In genomic region chr1:15304708-15305326, GRCh38 we compare ENCODE assay signal across 8 cellular contexts. TPM values are rescaled to one million over a fixed set of nuclear protein-coding genes. Genes with fewer than 3 reads are reported as not detected.
DNase-seq lines count a peak whose midpoint lies in the region; ATAC-seq and TF ChIP-seq lines count a peak whose summit lies in the region.

No MANE protein-coding gene starts in this region.

- H3K36me3 Mint-ChIP-seq in CD8-positive, alpha-beta T cell, result no peaks in the 10 kb centered on the region

- no peaks in the 10 kb centered on the region for H3K27me3 ChIP-seq in CD8-positive, alpha-beta T cell (ENCODE audit: insufficient read depth, low read length)
- H3K27me3 ChIP-seq in heart left ventricle, result no peaks in the 10 kb centered on the region

- no peak overlapping the region for H3K27ac Mint-ChIP-seq in CD8-positive, alpha-beta T cell

- peaks cover 2% of the 10 kb centered on the region for H3K27me3 Mint-ChIP-seq in CD8-positive, alpha-beta T cell (ENCODE audit: low read depth)

- peak; percentile 93 for TF ChIP-seq CTCF in CD8-positive, alpha-beta T cell (IDR thresholded peaks at IDR 0.05)
- TF ChIP-seq CTCF in RWPE1 (conservative IDR thresholded peaks at IDR 0.05; ENCODE audit: low read depth) (peak; percentile 93), heart left ventricle (IDR thresholded peaks at IDR 0.05) (peak; percentile 72 to 91 (median 83))

- H3K36me3 ChIP-seq in CD8-positive, alpha-beta T cell (ENCODE audit: insufficient read depth, low read length), result no peaks in the 10 kb centered on the region
- H3K36me3 ChIP-seq in heart left ventricle, result no peaks in the 10 kb centered on the region

- CTCF ChIA-PET in CD8-positive, alpha-beta T cell (lab: Charles Lee), result interaction anchor here (0.7 to 3.7 kb wide), 17 partner anchors 8 to 262 kb away, joined by 3 to 49 read pairs (median 5); no protein-coding TSS in a partner anchor
- CTCF ChIA-PET in RWPE1 (lab: Yijun Ruan, JAX), result interaction anchor here (0.6 to 1.6 kb wide), 9 partner anchors 9 to 296 kb away, joined by 3 to 9 read pairs (median 4); no protein-coding TSS in a partner anchor

- H3K4me1 ChIP-seq in CD8-positive, alpha-beta T cell (ENCODE audit: insufficient read depth, low read length), result no peaks in the 10 kb centered on the region
- H3K4me1 ChIP-seq in heart left ventricle, result peaks cover 0 to 6% (median 0%) of the 10 kb centered on the region in 12 donors

- DNase-seq in CD8-positive, alpha-beta T cell, result peak; percentile 33 to 79 (median 60)
- peak; percentile 76 for DNase-seq in HT-29 (ENCODE audit: low spot score)
- DNase-seq in RWPE1 (ENCODE audit: low spot score), result peak; percentile 69
- DNase-seq in activated effector memory CD4-positive, alpha-beta T cell treated with anti-CD3 and anti-CD28 coated beads, Interleukin-2, amount 50 U/mL, for 16 hours, result peak; percentile 89
- peak in 4 of 5 donors; percentile 34 to 78 (median 46) for DNase-seq in heart left ventricle
- peak; percentile 27 for DNase-seq in putamen (ENCODE audit: low spot score)

- no peak for TF ChIP-seq POLR2A in heart left ventricle (IDR thresholded peaks at IDR 0.05)

- no peak overlapping the region for H3K4me3 ChIP-seq in CD8-positive, alpha-beta T cell (ENCODE audit: low read depth, low read length)
- H3K4me3 ChIP-seq in heart left ventricle, result no peak overlapping the region

- no peaks in the 10 kb centered on the region for H3K9me3 Mint-ChIP-seq in CD8-positive, alpha-beta T cell

- intact Hi-C loops in CD8-positive, alpha-beta T cell (cut with DNase I, micrococcal nuclease), result loop anchor here in 1 of 2 experiments (1.0 kb wide), 1 partner anchor 177 kb away; no protein-coding TSS in a partner anchor
- intact Hi-C loops in heart left ventricle (cut with DNase I), result loop anchor here (1.0 to 5.0 kb wide), 4 partner anchors 153 to 178 kb away; no protein-coding TSS in a partner anchor

- H3K4me1 Mint-ChIP-seq in CD8-positive, alpha-beta T cell (ENCODE audit: low read depth), result no peaks in the 10 kb centered on the region

- POLR2A ChIA-PET in CD8-positive, alpha-beta T cell (lab: Charles Lee), result no interaction called here
- POLR2A ChIA-PET in RWPE1 (lab: Yijun Ruan, JAX; ENCODE audit: low non-redundant PET), result no interaction called here

- H3K9me3 ChIP-seq in CD8-positive, alpha-beta T cell (ENCODE audit: low read length), result no peaks in the 10 kb centered on the region
- H3K9me3 ChIP-seq in heart left ventricle, result no peaks in the 10 kb centered on the region

- no peak for ATAC-seq in CD8-positive, alpha-beta T cell
- ATAC-seq in heart left ventricle, result peak in 3 of 4 donors; percentile 57 to 69 (median 62)
- no peak for ATAC-seq in HG03442 (IDR thresholded peaks at IDR 0.05; ENCODE audit: unreplicated experiment)
- ATAC-seq in GM19452 (IDR thresholded peaks at IDR 0.05; ENCODE audit: unreplicated experiment), result no peak

- WGBS in heart left ventricle, 4 donors, result 21 to 27% (median 23%) methylated on average over 9 to 11 of the region's 11 CpGs

- no peak overlapping the region for H3K27ac ChIP-seq in CD8-positive, alpha-beta T cell (ENCODE audit: low read depth, low read length)
- H3K27ac ChIP-seq in RWPE1 (no peak overlapping the region), heart left ventricle (no peak overlapping the region)

- no peak overlapping the region for H3K4me3 Mint-ChIP-seq in CD8-positive, alpha-beta T cell

RNA-seq across cellular contexts. Expression of gene FHAD1, which starts 57.8 kb away (rescaled TPM):
- not detected for total RNA-seq in CD8-positive, alpha-beta T cell
- 0.15 and 0.63 TPM in 2 replicates for total RNA-seq in HT-29 (2014; rRNA removed; shearing (Covaris generic))
- 1 to 10 TPM in 1 of 9 donors, under 1 TPM in 5, not detected in 3; 0.07 to 1.1 (median 0.18) TPM for total RNA-seq in heart left ventricle
- under 1 TPM in 1 of 2 donors, not detected in 1; 0.06 TPM for polyA plus RNA-seq in heart left ventricle

Comparison
In these comparisons a context has a peak if more than half of its experiments do, and no peak if none do; other contexts are left out.
1. ATAC-seq: peak in heart left ventricle (3 of 4); none in CD8-positive, alpha-beta T cell (single experiment), HG03442 (single experiment) and GM19452 (single experiment).
2. DNase-seq: peak in every context shown above with its lines; median percentile 89 in activated effector memory CD4-positive, alpha-beta T cell treated with anti-CD3 and anti-CD28 coated beads, Interleukin-2, amount 50 U/mL, for 16 hours; 76 in HT-29; 69 in RWPE1; 60 in CD8-positive, alpha-beta T cell; 46 in heart left ventricle; 27 in putamen.
3. Peak in every context shown above with its lines, with median percentiles within 50 percentile points of each other: CTCF ChIP-seq.